ENCODE assay signal across 10 cellular contexts in genomic region chr7:128344431-128344774, GRCh38. TPM values are rescaled to one million over a fixed set of nuclear protein-coding genes. Genes with fewer than 3 reads are reported as not detected.
DNase-seq lines count a peak whose midpoint lies in the region; ATAC-seq and TF ChIP-seq lines count a peak whose summit lies in the region.
"Had no signal": no experiment of that assay in that cellular context is flagged by ENCODE, and none has a peak within 500 bp of the region (broad histone marks: within the 10 kb centered on the region; RNA-seq: fewer than 3 reads in every experiment).

No MANE protein-coding gene starts in this region.

- H3K56ac ChIP-seq in H9 (ENCODE audit: insufficient read length, low read depth, low read length): no peak overlapping the region

- CTCF ChIA-PET in PC-9 (lab: Charles Lee): interaction anchor here (0.7 to 1.3 kb wide), 4 partner anchors 43 to 85 kb away, joined by 3 to 6 read pairs (median 3); no protein-coding TSS in a partner anchor

- H3T11ph ChIP-seq in H9 (ENCODE audit: low read length): no peak overlapping the region

- H4K5ac ChIP-seq in H9 (ENCODE audit: insufficient read length, low read depth, low read length): no peak overlapping the region

- no peak overlapping the region for H2BK20ac ChIP-seq in H9 (ENCODE audit: low read depth, low read length, poor library complexity, severe bottlenecking)

- H3K4me3 Mint-ChIP-seq in H9: no peak overlapping the region; a peak in 1 of 5 replicates
- peak overlapping the region; percentile 95 for H3K4me3 Mint-ChIP-seq in endodermal cell

- H3K4me1 Mint-ChIP-seq in H9: peaks cover 11 to 16% of the 10 kb centered on the region in 2 experiments
- peaks cover 11% of the 10 kb centered on the region for H3K4me1 Mint-ChIP-seq in endodermal cell

- H4K8ac ChIP-seq in H9 (replicated peaks; ENCODE audit: insufficient read length, low read depth, low read length): no peak overlapping the region

- H3K4me1 ChIP-seq in H9 (ENCODE audit: insufficient read depth, low read length) (no peaks in the 10 kb centered on the region), PC-9 (replicated peaks; ENCODE audit: insufficient read depth) (peaks cover 23% of the 10 kb centered on the region), endodermal cell (ENCODE audit: control insufficient read depth, insufficient read depth, low read length) (peaks cover 3% of the 10 kb centered on the region), osteoblast (ENCODE audit: insufficient read depth, low read length) (peaks cover 13% of the 10 kb centered on the region)

- no peak overlapping the region for H2BK15ac ChIP-seq in H9 (ENCODE audit: low read depth, low read length)

- POLR2A ChIA-PET in PC-9 (lab: Charles Lee; ENCODE audit: unreplicated experiment): no interaction called here

- no peak overlapping the region for H3K18ac ChIP-seq in H9 (ENCODE audit: insufficient read length, low read depth, low read length)

- H2AFZ ChIP-seq in H9 (ENCODE audit: low read length) (no peak overlapping the region), PC-9 (peak overlapping the region; percentile 61; the same call in 1 of the 2 replicates), osteoblast (ENCODE audit: low read length) (peak overlapping the region; percentile 89)

- H3K79me1 ChIP-seq in H9 (ENCODE audit: insufficient read depth, low read depth, low read length, poor library complexity, severe bottlenecking): peaks cover 4% of the 10 kb centered on the region

- H2BK5ac ChIP-seq in H9 (ENCODE audit: insufficient read length, low read length): no peak overlapping the region

- no peaks in the 10 kb centered on the region for H3K36me3 ChIP-seq in PC-9 (ENCODE audit: low read depth)
- no peaks in the 10 kb centered on the region for H3K36me3 ChIP-seq in endodermal cell (ENCODE audit: control insufficient read depth, insufficient read depth, low read length)
- H3K36me3 ChIP-seq in osteoblast (ENCODE audit: insufficient read depth, low read length): peaks cover 2% of the 10 kb centered on the region

- peaks cover 8% of the 10 kb centered on the region for H3K23me2 ChIP-seq in H9 (ENCODE audit: insufficient read length, low read depth, low read length, poor library complexity, severe bottlenecking)

- no CpG with 5 or more reads among the region's 5 CpGs for WGBS in H9 (ENCODE audit: extremely low coverage, insufficient read length, low lambda C conversion rate)
- 96 to 100% methylated on average over 3 to 5 of the region's 5 CpGs for WGBS in endodermal cell (ENCODE audit: insufficient coverage in 1 of 2, insufficient read length in 1 of 2), 2 experiments

- H3K9me3 Mint-ChIP-seq in H9 (no peaks in the 10 kb centered on the region), endodermal cell (no peaks in the 10 kb centered on the region)

- H3K14ac ChIP-seq in H9 (ENCODE audit: insufficient read depth, low read length): no peak overlapping the region

- H4K91ac ChIP-seq in H9 (ENCODE audit: insufficient read length, low read depth, low read length): no peak overlapping the region

- H2AK5ac ChIP-seq in H9 (ENCODE audit: insufficient read length, low read length): no peak overlapping the region

- no peaks in the 10 kb centered on the region for H3K9me2 ChIP-seq in PC-9 (ENCODE audit: insufficient read depth)

- H2BK120ac ChIP-seq in H9 (ENCODE audit: low read depth, low read length, poor library complexity, severe bottlenecking): no peak overlapping the region

- DNase-seq in H9 (no peak), PC-9 (no peak), endodermal cell (no peak), osteoblast (ENCODE audit: insufficient read length, low spot score, missing footprints) (no peak), HT-29 (ENCODE audit: low spot score) (no peak), A172 (ENCODE audit: low spot score) (no peak), GM10266 (ENCODE audit: extremely low spot score) (no peak)

- H3K4me3 ChIP-seq in PC-9 (peak overlapping the region; percentile 83; the same call in 1 of the 2 replicates), endodermal cell (ENCODE audit: low read length) (peak overlapping the region; percentile 89), osteoblast (ENCODE audit: insufficient read depth, low read length) (no peak overlapping the region)

- no peak overlapping the region for H3K23ac ChIP-seq in H9 (ENCODE audit: insufficient read length, low read depth, low read length)

- H4K20me1 ChIP-seq in H9 (ENCODE audit: control insufficient read depth, insufficient read depth, insufficient read length) (no peaks in the 10 kb centered on the region), PC-9 (ENCODE audit: insufficient read depth) (0 out of 2 replicates have a peak, but pooled peaks cover 12% of the 10 kb centered on the region), osteoblast (ENCODE audit: insufficient read depth, low read length) (no peaks in the 10 kb centered on the region)

- H3K27ac Mint-ChIP-seq in H9: no peak overlapping the region
- no peak overlapping the region for H3K27ac Mint-ChIP-seq in endodermal cell

- H3K4me2 ChIP-seq in H9 (ENCODE audit: insufficient read depth, insufficient read length, low read length) (peak overlapping the region; percentile 73), PC-9 (peak overlapping the region; percentile 91; the same call in 1 of the 2 replicates), osteoblast (ENCODE audit: insufficient read depth, low read length) (peak overlapping the region; percentile 97)

- intact Hi-C loops in PC-9 (cut with micrococcal nuclease; ENCODE audit: unreplicated experiment): no loop called here

- H3K36me3 Mint-ChIP-seq in H9 (ENCODE audit: insufficient read depth in 1 of 3, low read depth in 3 of 3) (peaks cover 3 to 4% (median 3%) of the 10 kb centered on the region in 3 experiments; a peak in 4 of 7 replicates), endodermal cell (ENCODE audit: low read depth) (peaks cover 3% of the 10 kb centered on the region)

- H3K27ac ChIP-seq in H9 (ENCODE audit: insufficient read length, low read depth, low read length) (no peak overlapping the region), PC-9 (no peak overlapping the region), endodermal cell (ENCODE audit: low read depth, low read length) (no peak overlapping the region), osteoblast (ENCODE audit: low read depth, low read length) (no peak overlapping the region)

- no peak overlapping the region for H2BK12ac ChIP-seq in H9 (ENCODE audit: insufficient read length, low read depth, low read length)

- TF ChIP-seq CTCF in H9 (conservative IDR thresholded peaks at IDR 0.05) (no peak), PC-9 (conservative IDR thresholded peaks at IDR 0.05) (no peak), endodermal cell (conservative IDR thresholded peaks at IDR 0.05) (no peak), osteoblast (IDR thresholded peaks at IDR 0.05; ENCODE audit: extremely low read depth, low read depth, low read length) (no peak), GM10266 (IDR thresholded peaks at IDR 0.05; ENCODE audit: control insufficient read depth, insufficient read depth, low read depth, missing control alignments) (no peak)

- peaks cover 5% of the 10 kb centered on the region; the same call in 1 of the 2 replicates for H3K27me3 ChIP-seq in H9 (ENCODE audit: insufficient read depth, low read length)
- H3K27me3 ChIP-seq in PC-9 (ENCODE audit: insufficient read depth, low read depth): no peaks in the 10 kb centered on the region
- peaks cover 19% of the 10 kb centered on the region for H3K27me3 ChIP-seq in endodermal cell (ENCODE audit: control insufficient read depth, insufficient read depth, low read length, poor library complexity, severe bottlenecking)
- H3K27me3 ChIP-seq in osteoblast (ENCODE audit: insufficient read depth, low read length): peaks cover 10% of the 10 kb centered on the region
- H3K27me3 ChIP-seq: tibial artery had no signal

- BruUV-seq in PC-9 (replicated peaks; lab: Mats Ljungman, UMichigan): no TSS peak

- no peaks in the 10 kb centered on the region for H3F3A ChIP-seq in PC-9 (ENCODE audit: insufficient read depth, low read depth)

- no peaks in the 10 kb centered on the region for H3K9me3 ChIP-seq in H9 (ENCODE audit: control insufficient read depth, low read depth, low read length)
- H3K9me3 ChIP-seq in PC-9 (ENCODE audit: insufficient read depth, low read depth): no peaks in the 10 kb centered on the region
- no peaks in the 10 kb centered on the region for H3K9me3 ChIP-seq in endodermal cell (ENCODE audit: control insufficient read depth, low read length)
- no peaks in the 10 kb centered on the region for H3K9me3 ChIP-seq in osteoblast (ENCODE audit: low read depth, low read length)
- H3K9me3 ChIP-seq: spleen, tibial artery had no signal

- H3K79me2 ChIP-seq in H9 (ENCODE audit: insufficient read depth, low read length): peaks cover 12% of the 10 kb centered on the region; the same call in 1 of the 2 replicates
- peaks cover 42% of the 10 kb centered on the region for H3K79me2 ChIP-seq in PC-9 (ENCODE audit: low read depth)
- peaks cover 42% of the 10 kb centered on the region for H3K79me2 ChIP-seq in osteoblast (ENCODE audit: insufficient read depth, low read length)

- no peak overlapping the region for H3K4ac ChIP-seq in H9 (ENCODE audit: low read depth, low read length)

- no peak for ATAC-seq in HG03039 (IDR thresholded peaks at IDR 0.05; ENCODE audit: unreplicated experiment)

- H3K27me3 Mint-ChIP-seq in H9 (ENCODE audit: low read depth): peaks cover 39% of the 10 kb centered on the region
- H3K27me3 Mint-ChIP-seq in endodermal cell (ENCODE audit: insufficient read depth): peaks cover 41% of the 10 kb centered on the region

- H3K9ac ChIP-seq in H9 (ENCODE audit: extremely low read depth, insufficient read length, low read length) (no peak overlapping the region), endodermal cell (ENCODE audit: extremely low read depth, low read length, poor library complexity, severe bottlenecking) (no peak overlapping the region)

RNA-seq across cellular contexts. Expression of gene RBM28, which starts 0.7 kb away (rescaled TPM):
- 67.5 and 70.0 TPM in 2 replicates for total RNA-seq in H9 (2021)
- total RNA-seq in PC-9 (2021): 59.6 and 61.1 TPM in 2 replicates
- 10 to 100 TPM; 60.1 to 60.9 TPM for total RNA-seq in endodermal cell
- 45.1 TPM for polyA plus RNA-seq in endodermal cell (2013, experiment 1 of 2)
- 37.1 TPM for polyA plus RNA-seq in endodermal cell (2013, experiment 2 of 2)
- total RNA-seq in osteoblast: 12.1 and 16.6 TPM in 2 replicates
- total RNA-seq in HT-29 (2014; rRNA removed; shearing (Covaris generic)): 24.6 and 26.9 TPM in 2 replicates
- 15.8 and 19.3 TPM in 2 replicates for total RNA-seq in A172 (2014; rRNA removed; shearing (Covaris generic))

RNA-seq across cellular contexts. Expression of gene PRRT4, which starts 17.1 kb away (rescaled TPM):
- 0.15 and 0.24 TPM in 2 replicates for total RNA-seq in H9 (2021)
- total RNA-seq in PC-9 (2021): 0.26 and 0.70 TPM in 2 replicates
- total RNA-seq in endodermal cell: under 1 TPM in 1 of 2 donors, not detected in 1; 0.18 TPM
- 0.93 TPM for polyA plus RNA-seq in endodermal cell (2013, experiment 1 of 2)
- polyA plus RNA-seq in endodermal cell (2013, experiment 2 of 2): 0.79 TPM
- not detected in 2 replicates for total RNA-seq in osteoblast
- 0.16 TPM in 1 of 2 replicates, not detected in the other for total RNA-seq in HT-29 (2014; rRNA removed; shearing (Covaris generic))
- total RNA-seq in A172 (2014; rRNA removed; shearing (Covaris generic)): 0.10 and 1.6 TPM in 2 replicates
